ENCODE assay signal across 25 cellular contexts in the genomic region with DNA sequence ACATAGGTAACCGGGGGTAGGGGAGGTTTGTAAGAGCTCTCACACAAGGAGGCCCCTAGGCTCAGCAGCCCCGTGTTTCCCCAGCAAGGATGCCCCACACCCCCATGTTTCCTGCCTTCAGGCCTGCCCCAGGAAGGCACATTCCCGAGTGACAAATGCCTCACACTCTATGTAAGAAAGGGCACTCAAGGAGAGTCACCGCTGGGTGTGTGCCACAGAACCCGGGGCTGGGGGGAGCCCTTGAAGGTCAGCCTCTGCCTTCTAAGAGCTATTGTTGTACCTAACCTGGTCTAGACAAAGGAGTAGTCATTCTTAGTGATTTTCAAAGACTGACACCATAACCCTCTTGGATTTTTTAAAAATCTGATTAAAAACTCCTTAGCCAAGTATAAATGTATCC.
DNase-seq lines count a peak whose midpoint lies in the region; ATAC-seq and TF ChIP-seq lines count a peak whose summit lies in the region.
"Had no signal": no experiment of that assay in that cellular context is flagged by ENCODE, and none has a peak within 500 bp of the region (broad histone marks: within the 10 kb centered on the region; RNA-seq: fewer than 3 reads in every experiment).

No MANE protein-coding gene starts in this region.

- TF ChIP-seq CTCF in endodermal cell (conservative IDR thresholded peaks at IDR 0.05), result no peak

- CTCF ChIA-PET in naive thymus-derived CD4-positive, alpha-beta T cell (lab: Charles Lee), result no interaction called here

- POLR2A ChIA-PET in naive thymus-derived CD4-positive, alpha-beta T cell (lab: Charles Lee), result no interaction called here

- H3K4me1 ChIP-seq in endodermal cell (ENCODE audit: control insufficient read depth, insufficient read depth, low read length) (no peaks in the 10 kb centered on the region), mesendoderm (ENCODE audit: control insufficient read depth, low read depth, low read length) (peaks cover 18% of the 10 kb centered on the region)
- H3K4me1 ChIP-seq in naive thymus-derived CD4-positive, alpha-beta T cell (ENCODE audit: control insufficient read depth in 2 of 2, insufficient read depth in 2 of 2, low read length in 2 of 2), result no peaks in the 10 kb centered on the region
- H3K4me1 ChIP-seq: adrenal gland, lower lobe of right lung, transverse colon had no signal

- H3K27ac ChIP-seq in endodermal cell (ENCODE audit: low read depth, low read length) (no peak overlapping the region), mesendoderm (ENCODE audit: low read depth, low read length) (no peak overlapping the region)
- H3K27ac ChIP-seq in naive thymus-derived CD4-positive, alpha-beta T cell (ENCODE audit: low read depth, low read length), result no peak overlapping the region
- H3K27ac ChIP-seq: adrenal gland, hepatocyte, lower lobe of right lung, neutrophil, transverse colon had no signal

- no peaks in the 10 kb centered on the region for H3K79me1 ChIP-seq in mesendoderm (ENCODE audit: low read length)

- H3K79me2 ChIP-seq in mesendoderm (ENCODE audit: control insufficient read depth, insufficient read depth, low read length), result no peaks in the 10 kb centered on the region
- H3K79me2 ChIP-seq: hepatocyte had no signal

- H3K4me2 ChIP-seq in mesendoderm (ENCODE audit: low read length), result no peak overlapping the region
- H3K4me2 ChIP-seq: hepatocyte had no signal

- no peak overlapping the region for H3K9ac ChIP-seq in endodermal cell (ENCODE audit: extremely low read depth, low read length, poor library complexity, severe bottlenecking)
- H3K9ac ChIP-seq in mesendoderm (ENCODE audit: low read length), result peak overlapping the region; percentile 15

- H3K27me3 Mint-ChIP-seq in endodermal cell (ENCODE audit: insufficient read depth), result no peaks in the 10 kb centered on the region
- peaks cover 0 to 34% (median 6%) of the 10 kb centered on the region in 5 donors for H3K27me3 Mint-ChIP-seq in naive thymus-derived CD4-positive, alpha-beta T cell

- H3K9me3 Mint-ChIP-seq in endodermal cell, result no peaks in the 10 kb centered on the region
- peaks cover 0 to 1% (median 0%) of the 10 kb centered on the region in 11 donors for H3K9me3 Mint-ChIP-seq in naive thymus-derived CD4-positive, alpha-beta T cell
- H3K9me3 Mint-ChIP-seq: dendritic cell treated with granulocyte-macrophage colony-stimulating factor and Interleukin-4, amounts not matched to agents 40 ng/mL and 50 ng/mL, for 4 days; H9 had no signal

- no peak overlapping the region for H2BK15ac ChIP-seq in mesendoderm (replicated peaks; ENCODE audit: low read depth)

- H3K4me1 Mint-ChIP-seq in endodermal cell, result peaks cover 19% of the 10 kb centered on the region
- H3K4me1 Mint-ChIP-seq in naive thymus-derived CD4-positive, alpha-beta T cell, result peaks cover 0 to 12% (median 6%) of the 10 kb centered on the region in 7 donors

- no peak overlapping the region for H4K5ac ChIP-seq in mesendoderm (ENCODE audit: low read length)

- no peak overlapping the region for H3K27ac Mint-ChIP-seq in endodermal cell
- H3K27ac Mint-ChIP-seq in naive thymus-derived CD4-positive, alpha-beta T cell, result no peak overlapping the region
- H3K27ac Mint-ChIP-seq: dendritic cell treated with granulocyte-macrophage colony-stimulating factor and Interleukin-4, amounts not matched to agents 40 ng/mL and 50 ng/mL, for 4 days; H9; IgD-negative memory B cell; immature natural killer cell had no signal

- H2BK5ac ChIP-seq in mesendoderm (ENCODE audit: low read length), result peak overlapping the region; percentile 31

- H3K4me3 ChIP-seq in endodermal cell (ENCODE audit: low read length) (no peak overlapping the region), mesendoderm (ENCODE audit: low read length) (no peak overlapping the region)
- H3K4me3 ChIP-seq in naive thymus-derived CD4-positive, alpha-beta T cell (ENCODE audit: low read length), result no peak overlapping the region
- H3K4me3 ChIP-seq: adrenal gland, hepatocyte, lower lobe of right lung, transverse colon had no signal

- WGBS in endodermal cell (ENCODE audit: insufficient coverage in 1 of 2, insufficient read length in 1 of 2), 2 experiments, result 81% methylated on average over 2 to 5 of the region's 5 CpGs
- no CpG with 5 or more reads among the region's 5 CpGs for WGBS in mesendoderm (ENCODE audit: extremely low coverage, insufficient coverage, low lambda C conversion rate)

- DNase-seq in AG20443 (ENCODE audit: low spot score) (peak; percentile 23), M059J (ENCODE audit: low read depth) (peak; percentile 81), endodermal cell (peak; percentile 54), mesendoderm (peak; percentile 63), NCI-H2107 (lab: John Stamatoyannopoulos, UW) (no peak), NCI-H1436 treated with DMSO at 0.1 percent for 48 hours (lab: John Stamatoyannopoulos, UW) (no peak)
- DNase-seq in naive thymus-derived CD4-positive, alpha-beta T cell, result no peak
- no peak for DNase-seq in stimulated activated naive CD8-positive, alpha-beta T cell treated with anti-CD3 and anti-CD28 coated beads, Interleukin-15, Interleukin-2, amounts not matched to agents 100 U/mL and 50 U/mL, for 24 hours
- DNase-seq: activated CD4-positive, CD25-positive, alpha-beta regulatory T cell treated with anti-CD3 and anti-CD28 coated beads, Interleukin-2, amount 50 U/mL, for 72 hours; activated T-cell treated with anti-CD3 and anti-CD28 coated beads, Interleukin-2, amount 50 U/mL, for 1 hour; adrenal gland; Calu3; H9; immature natural killer cell; lower lobe of right lung; NCI-H146; NCI-H69; SHP77; stimulated activated CD4-positive, alpha-beta T cell treated with anti-CD3 and anti-CD28 coated beads, Interleukin-4, amount 100 ng/mL, for 1 hour; stimulated activated naive CD4-positive, alpha-beta T cell; transverse colon had no signal

- peak overlapping the region; percentile 73 for H3K56ac ChIP-seq in mesendoderm (ENCODE audit: low read length)

- H3K18ac ChIP-seq in mesendoderm (ENCODE audit: low read length), result peak overlapping the region; percentile 43

- no peak overlapping the region for H3K4ac ChIP-seq in mesendoderm (ENCODE audit: low read depth, low read length)

- no peaks in the 10 kb centered on the region for H3K36me3 Mint-ChIP-seq in endodermal cell (ENCODE audit: low read depth)
- H3K36me3 Mint-ChIP-seq in naive thymus-derived CD4-positive, alpha-beta T cell, result no peaks in the 10 kb centered on the region
- H3K36me3 Mint-ChIP-seq: immature natural killer cell had no signal

- no peak overlapping the region for H3K4me3 Mint-ChIP-seq in endodermal cell
- no peak overlapping the region for H3K4me3 Mint-ChIP-seq in naive thymus-derived CD4-positive, alpha-beta T cell
- H3K4me3 Mint-ChIP-seq: dendritic cell treated with granulocyte-macrophage colony-stimulating factor and Interleukin-4, amounts not matched to agents 40 ng/mL and 50 ng/mL, for 4 days; H9; IgD-negative memory B cell; immature natural killer cell had no signal

- H4K8ac ChIP-seq in mesendoderm (ENCODE audit: low read depth, low read length), result no peak overlapping the region

- H2AK5ac ChIP-seq in mesendoderm (ENCODE audit: low read length), result peak overlapping the region; percentile 14

- H3K9me3 ChIP-seq in endodermal cell (ENCODE audit: control insufficient read depth, low read length), result no peaks in the 10 kb centered on the region
- H3K9me3 ChIP-seq in naive thymus-derived CD4-positive, alpha-beta T cell (ENCODE audit: control insufficient read depth in 2 of 3, low read length in 3 of 3), result no peaks in the 10 kb centered on the region
- H3K9me3 ChIP-seq: adrenal gland, lower lobe of right lung, neutrophil, transverse colon had no signal

- no peak for ATAC-seq in naive thymus-derived CD4-positive, alpha-beta T cell
- ATAC-seq in stimulated activated naive CD8-positive, alpha-beta T cell treated with anti-CD3 and anti-CD28 coated beads, Interleukin-15, Interleukin-2, amounts not matched to agents 100 U/mL and 50 U/mL, for 24 hours, result no peak
- ATAC-seq: lower lobe of right lung had no signal

- intact Hi-C loops in naive thymus-derived CD4-positive, alpha-beta T cell (cut with micrococcal nuclease), result no loop called here

- no peak overlapping the region for H3K23ac ChIP-seq in mesendoderm (ENCODE audit: low read length)

- H3K27me3 ChIP-seq in endodermal cell (ENCODE audit: control insufficient read depth, insufficient read depth, low read length, poor library complexity, severe bottlenecking) (no peaks in the 10 kb centered on the region), mesendoderm (ENCODE audit: insufficient read depth, low read length, poor library complexity) (no peaks in the 10 kb centered on the region)
- no peaks in the 10 kb centered on the region for H3K27me3 ChIP-seq in naive thymus-derived CD4-positive, alpha-beta T cell (ENCODE audit: control insufficient read depth in 2 of 2, insufficient read depth in 2 of 2, low read length in 2 of 2)
- H3K27me3 ChIP-seq: adrenal gland, hepatocyte, transverse colon had no signal

- H2BK120ac ChIP-seq in mesendoderm (ENCODE audit: low read depth, low read length), result no peak overlapping the region

- H3K36me3 ChIP-seq in endodermal cell (ENCODE audit: control insufficient read depth, insufficient read depth, low read length) (no peaks in the 10 kb centered on the region), mesendoderm (ENCODE audit: control insufficient read depth, insufficient read depth, low read length) (no peaks in the 10 kb centered on the region)
- H3K36me3 ChIP-seq in naive thymus-derived CD4-positive, alpha-beta T cell (ENCODE audit: control insufficient read depth in 2 of 3, insufficient read depth in 3 of 3, low read length in 3 of 3), result no peaks in the 10 kb centered on the region
- H3K36me3 ChIP-seq: adrenal gland, lower lobe of right lung, neutrophil, transverse colon had no signal

Comparison
In these comparisons a context has a peak if more than half of its experiments do, and no peak if none do; other contexts are left out.
1. DNase-seq: peak in AG20443 (single experiment), M059J (single experiment), endodermal cell (single experiment) and mesendoderm (single experiment); none in naive thymus-derived CD4-positive, alpha-beta T cell (0 of 9), NCI-H2107 (single experiment), NCI-H1436 treated with DMSO at 0.1 percent for 48 hours (single experiment) and stimulated activated naive CD8-positive, alpha-beta T cell treated with anti-CD3 and anti-CD28 coated beads, Interleukin-15, Interleukin-2, amounts not matched to agents 100 U/mL and 50 U/mL, for 24 hours (single experiment).